ENCODE assay signal across 33 cellular contexts in genomic region chr20:4043329-4043728, GRCh38.
"Had no signal": no experiment of that assay in that cellular context is flagged by ENCODE, and none has a peak within 500 bp of the region (broad histone marks: within the 10 kb centered on the region; RNA-seq: fewer than 3 reads in every experiment).

No MANE protein-coding gene starts in this region.

- H3K4me3 ChIP-seq: coronary artery, dorsolateral prefrontal cortex, esophagus muscularis mucosa, gastrocnemius medialis, heart left ventricle had no signal

- H3K9me3 Mint-ChIP-seq: activated CD4-positive, alpha-beta memory T cell treated with anti-CD3 and anti-CD28 coated beads for 36 hours; central memory CD8-positive, alpha-beta T cell; effector memory CD8-positive, alpha-beta T cell had no signal

- H3K27me3 Mint-ChIP-seq: activated CD4-positive, alpha-beta memory T cell treated with anti-CD3 and anti-CD28 coated beads for 36 hours; activated CD4-positive, alpha-beta T cell treated with anti-CD3 and anti-CD28 coated beads for 36 hours; activated naive CD8-positive, alpha-beta T cell; central memory CD8-positive, alpha-beta T cell; T-helper 17 cell had no signal

- H3K36me3 Mint-ChIP-seq: activated CD4-positive, alpha-beta memory T cell treated with anti-CD3 and anti-CD28 coated beads for 36 hours; activated naive CD8-positive, alpha-beta T cell had no signal

- FAIRE-seq: astrocyte, bronchial epithelial cell had no signal

- H3K9me3 ChIP-seq: esophagus muscularis mucosa, gastrocnemius medialis had no signal

- H3K4me3 Mint-ChIP-seq: activated CD4-positive, alpha-beta memory T cell treated with anti-CD3 and anti-CD28 coated beads for 36 hours; activated CD4-positive, alpha-beta T cell treated with anti-CD3 and anti-CD28 coated beads for 36 hours; activated CD4-positive, alpha-beta T cell treated with anti-CD3 and anti-CD28 coated beads, Interleukin-2, amount 10 ng/mL, durations not matched to agents 24 days and 14 days; activated CD8-positive, alpha-beta memory T cell treated with anti-CD3 and anti-CD28 coated beads, Interleukin-2, amount 10 ng/mL, durations not matched to agents 7 days and 5 days; activated CD8-positive, alpha-beta T cell treated with anti-CD3 and anti-CD28 coated beads, Interleukin-2, amount 10 ng/mL, durations not matched to agents 7 days and 5 days; activated naive CD4-positive, alpha-beta T cell treated with anti-CD3 and anti-CD28 coated beads, Interleukin-2, amount 10 ng/mL, durations not matched to agents 7 days and 5 days; activated naive CD8-positive, alpha-beta T cell; central memory CD8-positive, alpha-beta T cell; dendritic cell treated with granulocyte-macrophage colony-stimulating factor and Interleukin-4, amounts not matched to agents 40 ng/mL and 50 ng/mL, for 4 days; effector memory CD8-positive, alpha-beta T cell; T-helper 17 cell; T-helper 2 cell treated with Interferon-gamma antibody and Interleukin-4, amounts not matched to agents 5 μg/mL and 100 μg/mL, for 36 hours had no signal

- H3K27ac ChIP-seq: brain microvascular endothelial cell, coronary artery, dorsolateral prefrontal cortex, esophagus muscularis mucosa, foreskin keratinocyte, gastrocnemius medialis, heart left ventricle had no signal

- H3K36me3 ChIP-seq: brain microvascular endothelial cell, esophagus muscularis mucosa, gastrocnemius medialis, heart left ventricle had no signal

- ATAC-seq: activated CD4-positive, alpha-beta T cell treated with anti-CD3 and anti-CD28 coated beads for 36 hours; activated CD8-positive, alpha-beta memory T cell treated with anti-CD3 and anti-CD28 coated beads, Interleukin-2, amount 10 ng/mL, durations not matched to agents 7 days and 5 days; activated CD8-positive, alpha-beta T cell treated with anti-CD3 and anti-CD28 coated beads, Interleukin-2, amount 10 ng/mL, durations not matched to agents 7 days and 5 days; effector memory CD8-positive, alpha-beta T cell; foreskin keratinocyte; gastrocnemius medialis; heart left ventricle; T-helper 17 cell had no signal

- H3K27ac Mint-ChIP-seq: activated CD4-positive, alpha-beta memory T cell treated with anti-CD3 and anti-CD28 coated beads for 36 hours; activated CD4-positive, alpha-beta T cell treated with anti-CD3 and anti-CD28 coated beads for 36 hours; activated CD4-positive, alpha-beta T cell treated with anti-CD3 and anti-CD28 coated beads, Interleukin-2, amount 10 ng/mL, durations not matched to agents 24 days and 14 days; activated CD8-positive, alpha-beta memory T cell treated with anti-CD3 and anti-CD28 coated beads, Interleukin-2, amount 10 ng/mL, durations not matched to agents 7 days and 5 days; activated CD8-positive, alpha-beta T cell treated with anti-CD3 and anti-CD28 coated beads, Interleukin-2, amount 10 ng/mL, durations not matched to agents 7 days and 5 days; activated naive CD4-positive, alpha-beta T cell treated with anti-CD3 and anti-CD28 coated beads, Interleukin-2, amount 10 ng/mL, durations not matched to agents 7 days and 5 days; activated naive CD8-positive, alpha-beta T cell; activated T-helper 2 cell treated with anti-CD3 and anti-CD28 coated beads, Interferon-gamma antibody, Interleukin-2, Interleukin-4, amounts not matched to agents 10 μg/mL and 5 μg/mL and 100 μg/mL, durations not matched to agents 14 hours and 24 hours and 36 hours; effector memory CD8-positive, alpha-beta T cell; T-helper 17 cell; T-helper 2 cell treated with Interferon-gamma antibody and Interleukin-4, amounts not matched to agents 5 μg/mL and 100 μg/mL, for 36 hours had no signal

- H3K27me3 ChIP-seq: brain microvascular endothelial cell, dorsolateral prefrontal cortex, esophagus muscularis mucosa, foreskin keratinocyte, gastrocnemius medialis, heart left ventricle had no signal

- DNase-seq: activated CD4-positive, alpha-beta memory T cell treated with anti-CD3 and anti-CD28 coated beads for 36 hours; activated CD4-positive, alpha-beta T cell treated with anti-CD3 and anti-CD28 coated beads for 36 hours; activated CD4-positive, alpha-beta T cell treated with anti-CD3 and anti-CD28 coated beads, Interleukin-2, amount 10 ng/mL, durations not matched to agents 24 days and 14 days; activated CD4-positive, CD25-positive, alpha-beta regulatory T cell; activated CD4-positive, CD25-positive, alpha-beta regulatory T cell treated with anti-CD3 and anti-CD28 coated beads, Interleukin-2, amount 50 U/mL, for 72 hours; activated CD8-positive, alpha-beta memory T cell treated with anti-CD3 and anti-CD28 coated beads, Interleukin-2, amount 10 ng/mL, durations not matched to agents 7 days and 5 days; activated CD8-positive, alpha-beta memory T cell treated with anti-CD3 and anti-CD28 coated beads, Interleukin-2, amount 50 U/mL, for 4 hours; activated CD8-positive, alpha-beta T cell treated with anti-CD3 and anti-CD28 coated beads, Interleukin-2, amount 10 ng/mL, durations not matched to agents 7 days and 5 days; activated effector memory CD4-positive, alpha-beta T cell treated with anti-CD3 and anti-CD28 coated beads, Interleukin-2, amount 50 U/mL, for 16 hours; activated naive CD4-positive, alpha-beta T cell treated with anti-CD3 and anti-CD28 coated beads, Interleukin-2, amount 10 ng/mL, durations not matched to agents 7 days and 5 days; activated T-cell treated with anti-CD3 and anti-CD28 coated beads, Interleukin-2, amount 50 U/mL, for 1 hour; amniotic stem cell; anterior cingulate cortex; brain microvascular endothelial cell; dorsolateral prefrontal cortex; effector CD4-positive, alpha-beta T cell; effector memory CD8-positive, alpha-beta T cell; erythroblast; foreskin keratinocyte; gastrocnemius medialis; glutamatergic neuron; heart left ventricle; T-helper 1 cell; T-helper 17 cell had no signal
